Comparison of ENCODE assay signal across 8 cellular contexts in the genomic region with DNA sequence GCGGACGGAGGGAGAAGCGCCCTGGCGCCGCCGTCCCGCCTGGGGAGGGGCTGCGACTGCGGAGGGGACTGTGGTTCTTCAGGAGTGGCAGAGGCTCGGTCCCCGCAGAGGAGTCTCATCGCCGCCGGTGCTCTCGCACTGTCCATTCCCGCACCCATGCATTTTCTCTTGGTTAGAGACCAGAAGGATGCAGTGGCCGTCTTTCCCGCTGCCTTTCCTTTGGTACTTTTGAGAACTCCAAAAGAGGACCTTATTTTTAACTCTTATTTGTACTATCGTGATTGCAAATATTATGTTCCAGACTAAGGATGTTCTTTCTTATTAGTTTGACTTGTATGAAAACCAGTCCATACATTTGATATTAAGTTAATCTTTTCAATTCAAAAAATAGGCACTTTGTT. TPM values are rescaled to one million over a fixed set of nuclear protein-coding genes. Genes with fewer than 3 reads are reported as not detected.
A peak's percentile ranks its signal among the peaks of the same experiment; 100 is the strongest.
DNase-seq lines count a peak whose midpoint lies in the region; ATAC-seq and TF ChIP-seq lines count a peak whose summit lies in the region.

No MANE protein-coding gene starts in this region.

- H3K4me1 Mint-ChIP-seq in activated naive CD4-positive, alpha-beta T cell treated with anti-CD3 and anti-CD28 coated beads, Interleukin-2, amount 50 U/mL, for 24 hours: peaks cover 23% of the 10 kb centered on the region

- DNase-seq in Ammon's horn (ENCODE audit: low spot score): peak; percentile 82
- peak; percentile 48 for DNase-seq in NCI-H774 (lab: John Stamatoyannopoulos, UW)
- DNase-seq in heart left ventricle: peak; percentile 70 to 88 (median 75)
- peak in 8 of 10 donors; percentile 51 to 95 (median 68) for DNase-seq in posterior cingulate gyrus
- no peak for DNase-seq in NCI-H1048 (lab: John Stamatoyannopoulos, UW)

- 0 to 2% (median 0%) methylated on average over 18 to 19 of the region's 19 CpGs for WGBS in heart left ventricle, 4 donors

- intact Hi-C loops in heart left ventricle (cut with DNase I) (loop anchor here in 2 of 10 donors (5.0 to 10.0 kb wide), 3 partner anchors 154 to 316 kb away; partner anchors contain the start of gene SERINC5 (in 1 of the 2)), posterior cingulate gyrus (cut with DNase I) (loop anchor here (5.0 to 10.0 kb wide), 5 partner anchors 36 to 896 kb away; partner anchors contain the start of genes FAM151B, SERINC5 and ZCCHC9)

- peaks cover 0 to 48% (median 30%) of the 10 kb centered on the region in 12 donors for H3K4me1 ChIP-seq in heart left ventricle

- TF ChIP-seq POLR2A in GM18505 (IDR thresholded peaks at IDR 0.05; ENCODE audit: borderline replicate concordance, extremely low read depth, insufficient read depth, insufficient read length) (no peak), heart left ventricle (IDR thresholded peaks at IDR 0.05) (no peak)

- peak overlapping the region; percentile 97 for H3K4me3 Mint-ChIP-seq in activated naive CD4-positive, alpha-beta T cell treated with anti-CD3 and anti-CD28 coated beads, Interleukin-2, amount 50 U/mL, for 24 hours

- H3K4me3 ChIP-seq in heart left ventricle: peak overlapping the region; percentile 56 to 94 (median 77)

- peak overlapping the region; percentile 89 to 99 (median 96) for H3K27ac ChIP-seq in heart left ventricle

- H3K27me3 Mint-ChIP-seq in activated naive CD4-positive, alpha-beta T cell treated with anti-CD3 and anti-CD28 coated beads, Interleukin-2, amount 50 U/mL, for 24 hours: no peaks in the 10 kb centered on the region

- H3K9me3 ChIP-seq in heart left ventricle: no peaks in the 10 kb centered on the region

- peak overlapping the region; percentile 77 for H3K27ac Mint-ChIP-seq in activated naive CD4-positive, alpha-beta T cell treated with anti-CD3 and anti-CD28 coated beads, Interleukin-2, amount 50 U/mL, for 24 hours

- TF ChIP-seq CTCF in heart left ventricle (IDR thresholded peaks at IDR 0.05): peak in 6 of 12 donors; percentile 5 to 50 (median 26)

- H3K9me3 Mint-ChIP-seq in activated naive CD4-positive, alpha-beta T cell treated with anti-CD3 and anti-CD28 coated beads, Interleukin-2, amount 50 U/mL, for 24 hours: no peaks in the 10 kb centered on the region

- no peaks in the 10 kb centered on the region for H3K36me3 Mint-ChIP-seq in activated naive CD4-positive, alpha-beta T cell treated with anti-CD3 and anti-CD28 coated beads, Interleukin-2, amount 50 U/mL, for 24 hours

- no peaks in the 10 kb centered on the region for H3K27me3 ChIP-seq in heart left ventricle

- ATAC-seq in GM18505 (IDR thresholded peaks at IDR 0.05; ENCODE audit: unreplicated experiment) (peak; percentile 43), HG03103 (IDR thresholded peaks at IDR 0.05; ENCODE audit: low read depth, unreplicated experiment) (peak; percentile 36), heart left ventricle (peak; percentile 40 to 76 (median 70))

- peaks cover 0 to 8% (median 0%) of the 10 kb centered on the region in 9 donors for H3K36me3 ChIP-seq in heart left ventricle

RNA-seq across cellular contexts. Expression of gene ZFYVE16, which starts 0.6 kb away (rescaled TPM):
- total RNA-seq in heart left ventricle: 10 to 100 TPM; 16.1 to 53.2 (median 39.2) TPM
- polyA plus RNA-seq in heart left ventricle: 10 to 100 TPM; 10.3 to 17.8 TPM
